Comparison of ENCODE assay signal across 14 cellular contexts in genomic region chr14:74836251-74836957, GRCh38. TPM values are rescaled to one million over a fixed set of nuclear protein-coding genes. Genes with fewer than 3 reads are reported as not detected.
DNase-seq lines count a peak whose midpoint lies in the region; ATAC-seq and TF ChIP-seq lines count a peak whose summit lies in the region.
"Had no signal": no experiment of that assay in that cellular context is flagged by ENCODE, and none has a peak within 500 bp of the region (broad histone marks: within the 10 kb centered on the region; RNA-seq: fewer than 3 reads in every experiment).

No MANE protein-coding gene starts in this region.

- POLR2A ChIA-PET in activated CD8-positive, alpha-beta T cell treated with anti-CD3 and anti-CD28 coated beads for 36 hours (lab: Charles Lee) = interaction anchor here (0.7 to 1.3 kb wide), 3 partner anchors 16 to 61 kb away, joined by 3 to 5 read pairs (median 3); no protein-coding TSS in a partner anchor

- H3K27ac Mint-ChIP-seq in stimulated activated naive CD8-positive, alpha-beta T cell treated with anti-CD3 and anti-CD28 coated beads, Interleukin-15, Interleukin-2, amounts not matched to agents 100 ng/mL and 50 ng/mL, for 24 hours = peak overlapping the region; percentile 89
- H3K27ac Mint-ChIP-seq in activated CD8-positive, alpha-beta T cell treated with anti-CD3 and anti-CD28 coated beads for 36 hours = peak overlapping the region; percentile 88

- CTCF ChIA-PET in activated CD8-positive, alpha-beta T cell treated with anti-CD3 and anti-CD28 coated beads for 36 hours (lab: Charles Lee) = interaction anchor here (0.8 to 4.9 kb wide), 6 partner anchors 18 to 227 kb away, joined by 3 to 32 read pairs (median 5); no protein-coding TSS in a partner anchor

- H3K9me3 Mint-ChIP-seq in stimulated activated naive CD8-positive, alpha-beta T cell treated with anti-CD3 and anti-CD28 coated beads, Interleukin-15, Interleukin-2, amounts not matched to agents 100 ng/mL and 50 ng/mL, for 24 hours = no peaks in the 10 kb centered on the region
- H3K9me3 Mint-ChIP-seq in activated CD8-positive, alpha-beta T cell treated with anti-CD3 and anti-CD28 coated beads for 36 hours = no peaks in the 10 kb centered on the region

- H3K27me3 Mint-ChIP-seq in stimulated activated naive CD8-positive, alpha-beta T cell treated with anti-CD3 and anti-CD28 coated beads, Interleukin-15, Interleukin-2, amounts not matched to agents 100 ng/mL and 50 ng/mL, for 24 hours = no peaks in the 10 kb centered on the region
- no peaks in the 10 kb centered on the region for H3K27me3 Mint-ChIP-seq in activated CD8-positive, alpha-beta T cell treated with anti-CD3 and anti-CD28 coated beads for 36 hours

- peaks cover 70% of the 10 kb centered on the region for H3K4me1 Mint-ChIP-seq in stimulated activated naive CD8-positive, alpha-beta T cell treated with anti-CD3 and anti-CD28 coated beads, Interleukin-15, Interleukin-2, amounts not matched to agents 100 ng/mL and 50 ng/mL, for 24 hours (ENCODE audit: low read depth)
- H3K4me1 Mint-ChIP-seq in activated CD8-positive, alpha-beta T cell treated with anti-CD3 and anti-CD28 coated beads for 36 hours (ENCODE audit: low read depth) = peaks cover 67% of the 10 kb centered on the region

- H3K36me3 Mint-ChIP-seq in stimulated activated naive CD8-positive, alpha-beta T cell treated with anti-CD3 and anti-CD28 coated beads, Interleukin-15, Interleukin-2, amounts not matched to agents 100 ng/mL and 50 ng/mL, for 24 hours (ENCODE audit: low read depth) = peaks cover 41% of the 10 kb centered on the region
- H3K36me3 Mint-ChIP-seq in activated CD8-positive, alpha-beta T cell treated with anti-CD3 and anti-CD28 coated beads for 36 hours (ENCODE audit: low read depth) = peaks cover 18% of the 10 kb centered on the region

- ATAC-seq in stimulated activated naive CD8-positive, alpha-beta T cell treated with anti-CD3 and anti-CD28 coated beads, Interleukin-15, Interleukin-2, amounts not matched to agents 100 U/mL and 50 U/mL, for 24 hours = no peak
- no peak for ATAC-seq in activated CD8-positive, alpha-beta T cell treated with anti-CD3 and anti-CD28 coated beads for 36 hours
- ATAC-seq in HG02981 (IDR thresholded peaks at IDR 0.05; ENCODE audit: unreplicated experiment) (no peak), HG03139 (IDR thresholded peaks at IDR 0.05; ENCODE audit: unreplicated experiment) (no peak)
- ATAC-seq: pancreas had no signal

- no peak for TF ChIP-seq CTCF in activated CD8-positive, alpha-beta T cell treated with anti-CD3 and anti-CD28 coated beads for 36 hours (IDR thresholded peaks at IDR 0.05)
- no peak for TF ChIP-seq CTCF in fibroblast of villous mesenchyme (IDR thresholded peaks at IDR 0.05; ENCODE audit: insufficient read depth, low read depth, low read length)

- peak overlapping the region; percentile 44 for H3K4me3 Mint-ChIP-seq in stimulated activated naive CD8-positive, alpha-beta T cell treated with anti-CD3 and anti-CD28 coated beads, Interleukin-15, Interleukin-2, amounts not matched to agents 100 ng/mL and 50 ng/mL, for 24 hours
- H3K4me3 Mint-ChIP-seq in activated CD8-positive, alpha-beta T cell treated with anti-CD3 and anti-CD28 coated beads for 36 hours = peak overlapping the region; percentile 6

- intact Hi-C loops in activated CD8-positive, alpha-beta T cell treated with anti-CD3 and anti-CD28 coated beads for 36 hours (cut with micrococcal nuclease) = loop anchor here (10.0 kb wide), 1 partner anchor 222 kb away; the partner anchor contains the start of gene LTBP2

- no peak overlapping the region for H3K4me3 ChIP-seq in fibroblast of villous mesenchyme (ENCODE audit: low read depth, low read length)
- H3K4me3 ChIP-seq: left ventricle myocardium inferior, pancreas, SJSA1 had no signal

- DNase-seq in stimulated activated naive CD8-positive, alpha-beta T cell treated with anti-CD3 and anti-CD28 coated beads, Interleukin-15, Interleukin-2, amounts not matched to agents 100 U/mL and 50 U/mL, for 24 hours = no peak
- no peak for DNase-seq in activated CD8-positive, alpha-beta T cell treated with anti-CD3 and anti-CD28 coated beads for 36 hours
- peak; percentile 47 for DNase-seq in fibroblast of villous mesenchyme (ENCODE audit: low read depth)
- DNase-seq in NCI-H1417 (lab: John Stamatoyannopoulos, UW) = no peak
- DNase-seq in SIG-M5 (lab: John Stamatoyannopoulos, UW) = no peak
- DNase-seq: aorta, left ventricle myocardium inferior, NCI-H1436, NCI-H82, pancreas had no signal

RNA-seq across cellular contexts. Expression of gene PROX2, which starts 39.5 kb away (rescaled TPM):
- total RNA-seq in activated CD8-positive, alpha-beta T cell treated with anti-CD3 and anti-CD28 coated beads for 36 hours = under 1 TPM; 0.38 to 0.65 TPM
- under 0.01 TPM in 1 of 2 replicates, not detected in the other for total RNA-seq in fibroblast of villous mesenchyme
- total RNA-seq: aorta, left ventricle myocardium inferior, pancreas, SJSA1 had no signal

RNA-seq across cellular contexts. Expression of gene DLST, which starts 45.3 kb away (rescaled TPM):
- 100 to 1,000 TPM; 110 to 113 TPM for total RNA-seq in activated CD8-positive, alpha-beta T cell treated with anti-CD3 and anti-CD28 coated beads for 36 hours
- total RNA-seq in fibroblast of villous mesenchyme = 61.5 and 62.6 TPM in 2 replicates
